ENCODE assay signal across 23 cellular contexts in the genomic region with DNA sequence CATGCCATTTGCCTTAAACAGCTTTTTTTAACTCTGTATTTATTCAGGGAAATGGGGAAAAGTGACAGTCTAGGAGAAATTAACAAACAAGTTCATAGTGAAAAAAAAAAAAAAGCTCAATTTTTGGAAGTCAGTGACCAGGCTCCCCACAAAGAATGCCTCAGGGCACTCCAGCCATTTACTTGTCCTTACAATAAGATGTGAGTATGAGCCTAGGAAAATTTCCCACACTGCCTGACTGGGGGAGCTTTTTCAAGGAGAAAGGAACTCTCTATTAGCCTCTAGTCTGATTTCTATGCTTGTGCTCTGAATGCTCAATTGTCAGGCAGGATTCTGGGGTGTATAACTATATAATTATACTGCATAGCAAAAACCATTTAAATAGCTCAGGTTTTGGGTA.
"Had no signal": no experiment of that assay in that cellular context is flagged by ENCODE, and none has a peak within 500 bp of the region (broad histone marks: within the 10 kb centered on the region; RNA-seq: fewer than 3 reads in every experiment).

No MANE protein-coding gene starts in this region.

- H3K36me3 Mint-ChIP-seq: activated naive CD4-positive, alpha-beta T cell treated with anti-CD3 and anti-CD28 coated beads, Interleukin-2, amount 10 ng/mL, durations not matched to agents 7 days and 5 days; activated naive CD8-positive, alpha-beta T cell treated with anti-CD3 and anti-CD28 coated beads for 36 hours had no signal

- DNase-seq: activated CD4-positive, alpha-beta memory T cell treated with anti-CD3 and anti-CD28 coated beads, Interleukin-2, amount 10 ng/mL, durations not matched to agents 7 days and 5 days; activated CD4-positive, alpha-beta T cell treated with anti-CD3 and anti-CD28 coated beads, Interleukin-2, amount 50 U/mL, for 1 hour; activated CD4-positive, CD25-positive, alpha-beta regulatory T cell; activated gamma-delta T cell treated with Interleukin-2 at 50 U/mL for 16 hours; activated naive CD4-positive, alpha-beta T cell treated with anti-CD3 and anti-CD28 coated beads, Interleukin-2, amount 10 ng/mL, durations not matched to agents 7 days and 5 days; activated naive CD8-positive, alpha-beta T cell treated with anti-CD3 and anti-CD28 coated beads for 36 hours; activated T-cell treated with anti-CD3 and anti-CD28 coated beads for 4 hours; activated T-cell treated with anti-CD3 and anti-CD28 coated beads, Interleukin-2, amount 50 U/mL, for 48 hours; cerebellar nuclear complex; Kasumi-1; NCI-H1092; NCI-H1417 treated with DMSO at 0.1 percent for 48 hours; NCI-H1694; NCI-H2029; NCI-H2107; NCI-H2171 treated with DMSO at 0.1 percent for 48 hours; NCI-H226; NCI-H526; NCI-H774; RPMI8226; SK-N-SH; T-helper 1 cell had no signal

- H3K4me3 Mint-ChIP-seq: activated CD4-positive, alpha-beta memory T cell treated with anti-CD3 and anti-CD28 coated beads, Interleukin-2, amount 10 ng/mL, durations not matched to agents 7 days and 5 days; activated naive CD4-positive, alpha-beta T cell treated with anti-CD3 and anti-CD28 coated beads, Interleukin-2, amount 10 ng/mL, durations not matched to agents 7 days and 5 days; activated naive CD8-positive, alpha-beta T cell treated with anti-CD3 and anti-CD28 coated beads for 36 hours; activated T-helper 17 cell treated with anti-CD3 and anti-CD28 coated beads, Interleukin-2, amount 50 U/mL, for 72 hours had no signal

- H3K4me1 Mint-ChIP-seq: activated naive CD4-positive, alpha-beta T cell treated with anti-CD3 and anti-CD28 coated beads, Interleukin-2, amount 10 ng/mL, durations not matched to agents 7 days and 5 days; activated naive CD8-positive, alpha-beta T cell treated with anti-CD3 and anti-CD28 coated beads for 36 hours had no signal

- H3K9me3 Mint-ChIP-seq: activated CD4-positive, alpha-beta memory T cell treated with anti-CD3 and anti-CD28 coated beads, Interleukin-2, amount 10 ng/mL, durations not matched to agents 7 days and 5 days; activated naive CD4-positive, alpha-beta T cell treated with anti-CD3 and anti-CD28 coated beads, Interleukin-2, amount 10 ng/mL, durations not matched to agents 7 days and 5 days; activated naive CD8-positive, alpha-beta T cell treated with anti-CD3 and anti-CD28 coated beads for 36 hours; activated T-helper 17 cell treated with anti-CD3 and anti-CD28 coated beads, Interleukin-2, amount 50 U/mL, for 72 hours had no signal

- H3K27ac Mint-ChIP-seq: activated CD4-positive, alpha-beta memory T cell treated with anti-CD3 and anti-CD28 coated beads, Interleukin-2, amount 10 ng/mL, durations not matched to agents 7 days and 5 days; activated naive CD4-positive, alpha-beta T cell treated with anti-CD3 and anti-CD28 coated beads, Interleukin-2, amount 10 ng/mL, durations not matched to agents 7 days and 5 days; activated naive CD8-positive, alpha-beta T cell treated with anti-CD3 and anti-CD28 coated beads for 36 hours; activated T-helper 17 cell treated with anti-CD3 and anti-CD28 coated beads, Interleukin-2, amount 50 U/mL, for 72 hours had no signal
